ENCODE assay signal across 8 cellular contexts in genomic region chr12:108732489-108732888, GRCh38. TPM values are rescaled to one million over a fixed set of nuclear protein-coding genes. Genes with fewer than 3 reads are reported as not detected.
DNase-seq lines count a peak whose midpoint lies in the region; ATAC-seq and TF ChIP-seq lines count a peak whose summit lies in the region.

No MANE protein-coding gene starts in this region.

- H3K4me3 Mint-ChIP-seq in IgD-negative memory B cell (peak overlapping the region; percentile 98 to 100 (median 100)), naive B cell (peak overlapping the region; percentile 96 to 100 (median 98))

- no peaks in the 10 kb centered on the region for H3K36me3 Mint-ChIP-seq in IgD-negative memory B cell
- no peaks in the 10 kb centered on the region for H3K36me3 Mint-ChIP-seq in naive B cell

- peak overlapping the region; percentile 97 to 99 (median 98) for H3K27ac Mint-ChIP-seq in IgD-negative memory B cell
- peak overlapping the region; percentile 98 to 100 (median 99) for H3K27ac Mint-ChIP-seq in naive B cell

- TF ChIP-seq CTCF in AG04449 (IDR thresholded peaks at IDR 0.05; ENCODE audit: insufficient read depth, low read length, missing control alignments) (no peak), choroid plexus epithelial cell (conservative IDR thresholded peaks at IDR 0.05; ENCODE audit: low read depth, low read length) (no peak)

- DNase-seq in AG04449 (ENCODE audit: low read depth, low spot score) (no peak), choroid plexus epithelial cell (ENCODE audit: low read depth) (no peak), naive B cell (no peak), activated gamma-delta T cell treated with Interleukin-2 at 50 U/mL for 16 hours (no peak), NCI-H1105 treated with DMSO at 0.1 percent for 48 hours (lab: John Stamatoyannopoulos, UW) (no peak)

- H3K9me3 Mint-ChIP-seq in IgD-negative memory B cell, result no peaks in the 10 kb centered on the region
- H3K9me3 Mint-ChIP-seq in naive B cell, result no peaks in the 10 kb centered on the region

- CTCF ChIA-PET in AG04449 (lab: Yijun Ruan, JAX), result interaction anchor here (0.7 to 2.6 kb wide), 12 partner anchors 9 to 72 kb away, joined by 3 to 12 read pairs (median 4); no protein-coding TSS in a partner anchor

- H3K27me3 Mint-ChIP-seq in IgD-negative memory B cell, result no peaks in the 10 kb centered on the region
- H3K27me3 Mint-ChIP-seq in naive B cell, result no peaks in the 10 kb centered on the region

- H3K4me1 Mint-ChIP-seq in IgD-negative memory B cell, result peaks cover 24 to 42% (median 33%) of the 10 kb centered on the region in 3 donors
- peaks cover 24 to 46% (median 35%) of the 10 kb centered on the region in 3 donors for H3K4me1 Mint-ChIP-seq in naive B cell

- ATAC-seq in naive B cell (ENCODE audit: low read depth in 2 of 2), result no peak
- no peak for ATAC-seq in GM18907 (IDR thresholded peaks at IDR 0.05; ENCODE audit: unreplicated experiment)
- ATAC-seq in HG03520 (IDR thresholded peaks at IDR 0.05; ENCODE audit: unreplicated experiment), result no peak

- H3K4me3 ChIP-seq in AG04449 (ENCODE audit: low read depth, low read length) (peak overlapping the region; percentile 47; the same call in 1 of the 2 replicates), choroid plexus epithelial cell (ENCODE audit: low read depth, low read length) (peak overlapping the region; percentile 92)

- POLR2A ChIA-PET in AG04449 (lab: Yijun Ruan, JAX), result no interaction called here

RNA-seq across cellular contexts. Expression of gene CORO1C, which starts 1.2 kb away (rescaled TPM):
- polyA plus RNA-seq in IgD-negative memory B cell (71.8 TPM), naive B cell (ENCODE audit: low read depth in 6 of 6) (10 to 100 TPM; 71.0 to 84.7 (median 73.4) TPM)
